18 cellular contexts compared by ENCODE assay signal in the genomic region with DNA sequence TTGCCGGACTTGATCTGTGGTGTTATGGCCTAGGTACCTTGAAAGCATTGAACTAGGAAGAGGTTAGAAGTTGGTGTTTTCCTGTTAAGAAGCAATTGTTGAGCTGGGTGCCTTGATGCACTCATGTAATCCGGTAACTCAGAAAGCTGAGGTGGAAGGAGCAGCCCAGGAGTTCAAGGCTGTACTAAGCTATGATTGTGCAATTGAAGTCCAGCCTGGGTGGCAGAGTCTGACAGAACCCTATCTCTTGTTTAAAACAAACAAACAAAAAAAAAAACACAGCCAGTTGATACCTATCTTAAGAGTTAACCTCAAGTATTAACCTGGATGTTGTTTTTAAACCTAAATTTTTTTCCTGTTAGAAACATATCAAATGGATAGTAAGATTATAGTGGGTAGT.
"Had no signal": no experiment of that assay in that cellular context is flagged by ENCODE, and none has a peak within 500 bp of the region (broad histone marks: within the 10 kb centered on the region; RNA-seq: fewer than 3 reads in every experiment).

No MANE protein-coding gene starts in this region.

- H3K9me3 ChIP-seq: gastroesophageal sphincter, lower lobe of right lung, psoas muscle had no signal

- FAIRE-seq: astrocyte, colon, endothelial cell of umbilical vein, urothelium cell line had no signal

- DNase-seq: activated CD4-positive, alpha-beta T cell treated with anti-CD3 and anti-CD28 coated beads, Interleukin-2, amount 50 U/mL, for 48 hours; activated CD4-positive, CD25-positive, alpha-beta regulatory T cell treated with anti-CD3 and anti-CD28 coated beads, Interleukin-2, amount 50 U/mL, for 72 hours; activated CD8-positive, alpha-beta memory T cell treated with anti-CD3 and anti-CD28 coated beads, Interleukin-2, amount 50 U/mL, for 4 hours; activated naive CD4-positive, alpha-beta T cell treated with anti-CD3 and anti-CD28 coated beads, Interleukin-2, amount 50 U/mL, for 16 hours; kidney glomerular epithelial cell; lower lobe of right lung; naive thymus-derived CD4-positive, alpha-beta T cell; psoas muscle; stimulated activated CD4-positive, alpha-beta T cell treated with anti-CD3 and anti-CD28 coated beads, Interleukin-15, amount 100 ng/mL, for 24 hours; stimulated activated CD4-positive, alpha-beta T cell treated with anti-CD3 and anti-CD28 coated beads, Interleukin-4, amount 100 ng/mL, for 24 hours; T-helper 9 cell had no signal

- H3K4me3 ChIP-seq: cardiac muscle cell, gastroesophageal sphincter, lower lobe of right lung, psoas muscle had no signal

- ATAC-seq: activated T-helper 17 cell treated with anti-CD3 and anti-CD28 coated beads, Interleukin-2, amount 50 U/mL, for 72 hours; gastroesophageal sphincter; naive thymus-derived CD4-positive, alpha-beta T cell had no signal

- H3K27ac ChIP-seq: gastroesophageal sphincter, lower lobe of right lung, psoas muscle had no signal

- H3K27me3 ChIP-seq: cardiac muscle cell, gastroesophageal sphincter had no signal
